In the genomic region with DNA sequence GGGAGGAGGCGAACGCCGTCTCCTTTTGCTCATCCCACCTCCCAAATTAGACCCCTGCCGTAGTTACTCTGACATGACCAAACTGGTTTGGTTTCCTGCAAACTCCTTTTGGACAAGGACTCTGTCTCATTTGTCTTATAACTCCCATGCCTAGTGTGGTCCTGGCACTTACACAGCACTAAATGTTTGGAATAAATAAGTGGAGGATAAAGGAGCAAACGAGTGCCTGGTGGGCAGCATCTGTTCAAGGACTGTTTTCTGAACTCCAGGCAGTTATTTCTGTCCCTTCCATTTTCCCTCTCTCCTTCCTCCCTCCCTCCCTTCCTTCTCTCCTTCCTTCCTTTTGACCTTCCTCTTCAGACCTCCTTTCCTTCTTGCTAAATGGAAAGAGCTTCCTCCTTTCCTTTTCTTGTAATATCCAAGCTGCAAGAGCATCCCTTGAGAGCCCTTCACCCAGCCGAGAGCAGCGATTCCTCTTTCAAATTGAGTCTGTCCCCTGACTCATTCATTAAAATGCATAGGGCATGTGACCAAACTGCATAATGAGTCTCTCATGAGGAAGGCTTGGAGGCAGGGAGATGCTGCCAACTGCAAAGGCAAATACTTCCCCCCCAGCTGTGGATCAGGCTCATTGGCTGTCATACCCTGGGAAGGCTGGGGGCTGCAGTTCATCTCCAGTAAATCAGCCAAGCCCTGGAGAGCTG, we compare ENCODE assay signal across 9 cellular contexts. TPM values are rescaled to one million over a fixed set of nuclear protein-coding genes. Genes with fewer than 3 reads are reported as not detected.
DNase-seq lines count a peak whose midpoint lies in the region; ATAC-seq and TF ChIP-seq lines count a peak whose summit lies in the region.
"Had no signal": no experiment of that assay in that cellular context is flagged by ENCODE, and none has a peak within 500 bp of the region (broad histone marks: within the 10 kb centered on the region; RNA-seq: fewer than 3 reads in every experiment).

No MANE protein-coding gene starts in this region.

- peaks cover 2% of the 10 kb centered on the region for H3K27me3 Mint-ChIP-seq in endothelial cell (ENCODE audit: unreplicated experiment)

- peak; percentile 68 for ATAC-seq in GM19395 (IDR thresholded peaks at IDR 0.05; ENCODE audit: unreplicated experiment)
- peak; percentile 56 for ATAC-seq in HG03558 (IDR thresholded peaks at IDR 0.05; ENCODE audit: extremely low read depth, unreplicated experiment)

- H3K27ac Mint-ChIP-seq in endothelial cell (ENCODE audit: unreplicated experiment): peak overlapping the region; percentile 74

- no peaks in the 10 kb centered on the region for H3K27me3 ChIP-seq in Peyer's patch

- DNase-seq in Caki2 (ENCODE audit: low read depth): peak; percentile 38
- DNase-seq in Peyer's patch: peak in 2 of 3 donors; percentile 60 to 65
- DNase-seq in endothelial cell (ENCODE audit: low spot score): no peak
- DNase-seq in midbrain (lab: John Stamatoyannopoulos, UW): peak; percentile 92
- DNase-seq in ureter (ENCODE audit: low spot score): peak; percentile 53
- no peak for DNase-seq in stimulated activated CD4-positive, alpha-beta T cell treated with anti-CD3 and anti-CD28 coated beads, Interleukin-4, amount 100 ng/mL, for 24 hours

- H3K36me3 Mint-ChIP-seq in endothelial cell (ENCODE audit: low read depth, unreplicated experiment): no peaks in the 10 kb centered on the region

- peaks cover 48% of the 10 kb centered on the region for H3K4me1 Mint-ChIP-seq in endothelial cell (ENCODE audit: unreplicated experiment)

- H3K9me3 Mint-ChIP-seq in endothelial cell (ENCODE audit: unreplicated experiment): no peaks in the 10 kb centered on the region

- H3K9me3 ChIP-seq in Peyer's patch: no peaks in the 10 kb centered on the region

- peaks cover 5 to 48% (median 34%) of the 10 kb centered on the region in 4 donors for H3K4me1 ChIP-seq in Peyer's patch

- in situ Hi-C loops in Caki2 (cut with HindIII; ENCODE audit: low pct_unique_long_range_greater_than_20kb, low sequenced_read_pairs): no loop called here

- no peak overlapping the region for H3K4me3 ChIP-seq in Peyer's patch

- no peak for TF ChIP-seq CTCF in Peyer's patch (IDR thresholded peaks at IDR 0.05)
- no peak for TF ChIP-seq CTCF in endothelial cell (IDR thresholded peaks at IDR 0.05; ENCODE audit: unreplicated experiment)

- TF ChIP-seq POLR2A in Peyer's patch (IDR thresholded peaks at IDR 0.05): no peak

- peak overlapping the region; percentile 54 to 86 (median 71) for H3K27ac ChIP-seq in Peyer's patch
- H3K27ac ChIP-seq: VCaP had no signal

- peak overlapping the region; percentile 83 for H3K4me3 Mint-ChIP-seq in endothelial cell (ENCODE audit: unreplicated experiment)

- H3K36me3 ChIP-seq in Peyer's patch: no peaks in the 10 kb centered on the region

RNA-seq across cellular contexts. Expression of a gene that starts 36.9 kb away (rescaled TPM):
- 8.8 and 13.2 TPM in 2 replicates for total RNA-seq in Caki2 (2014; rRNA removed; shearing (Covaris generic); ENCODE audit: low replicate concordance)
- total RNA-seq in Peyer's patch (100 to 1,000 TPM in 1 of 4 donors, 10 to 100 TPM in 3; 48.4 to 187 (median 79.3) TPM), endothelial cell (ENCODE audit: unreplicated experiment) (49.2 TPM), ureter (135 TPM)

RNA-seq across cellular contexts. Expression of a gene that starts 39.0 kb away (rescaled TPM):
- total RNA-seq in Caki2 (2014; rRNA removed; shearing (Covaris generic); ENCODE audit: low replicate concordance): 3.8 TPM in 1 of 2 replicates, not detected in the other
- 1 to 10 TPM in 3 of 4 donors, not detected in 1; 2.4 to 6.9 (median 3.2) TPM for total RNA-seq in Peyer's patch
- 2.0 TPM for total RNA-seq in endothelial cell (ENCODE audit: unreplicated experiment)
- 2.2 TPM for total RNA-seq in ureter

Comparison
In these comparisons a context has a peak if more than half of its experiments do, and no peak if none do; other contexts are left out.
1. DNase-seq: peak in Caki2 (single experiment), Peyer's patch (2 of 3), midbrain (single experiment) and ureter (single experiment); none in endothelial cell (single experiment) and stimulated activated CD4-positive, alpha-beta T cell treated with anti-CD3 and anti-CD28 coated beads, Interleukin-4, amount 100 ng/mL, for 24 hours (single experiment).